1 cellular context compared by ENCODE assay signal in the genomic region with DNA sequence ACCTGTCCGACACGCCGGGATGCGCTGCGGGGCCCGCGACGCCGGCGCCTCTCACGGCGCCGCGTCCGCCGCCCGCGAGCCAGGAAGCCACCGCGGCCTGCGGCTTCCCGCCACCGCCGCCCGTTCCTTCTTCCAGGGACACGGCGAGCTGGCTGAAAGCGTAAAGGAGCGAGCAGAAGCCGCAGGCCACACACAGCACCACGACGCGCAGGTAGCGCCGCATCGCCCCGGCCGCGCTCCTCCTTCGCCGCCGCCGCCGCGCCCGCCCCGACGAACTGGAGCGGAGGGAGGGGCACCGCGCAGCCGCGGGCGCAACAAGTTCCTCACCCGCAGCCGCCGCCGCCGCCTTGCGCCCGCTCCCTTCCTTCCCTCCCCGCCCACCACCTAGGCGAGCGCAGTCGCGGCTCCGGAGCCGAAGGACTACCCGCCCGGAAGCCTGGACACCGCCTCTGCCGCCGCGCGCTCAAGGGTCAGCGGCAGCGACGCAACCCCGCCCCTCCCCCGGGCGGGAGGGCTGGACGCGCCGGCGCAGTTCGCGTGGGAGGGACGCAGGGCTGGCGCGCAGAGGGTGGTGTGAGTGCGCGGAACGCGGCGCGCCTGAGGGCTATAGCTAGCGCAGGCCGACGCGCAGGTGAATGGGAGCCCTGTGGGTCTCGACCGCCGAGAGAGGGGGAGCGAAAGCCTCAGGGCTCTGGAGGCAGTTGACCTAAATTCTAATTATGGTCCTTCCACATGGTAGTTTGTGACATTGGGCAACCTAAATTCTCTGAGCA.
TF ChIP-seq lines count a peak whose summit lies in the region.

A gene with protein sequence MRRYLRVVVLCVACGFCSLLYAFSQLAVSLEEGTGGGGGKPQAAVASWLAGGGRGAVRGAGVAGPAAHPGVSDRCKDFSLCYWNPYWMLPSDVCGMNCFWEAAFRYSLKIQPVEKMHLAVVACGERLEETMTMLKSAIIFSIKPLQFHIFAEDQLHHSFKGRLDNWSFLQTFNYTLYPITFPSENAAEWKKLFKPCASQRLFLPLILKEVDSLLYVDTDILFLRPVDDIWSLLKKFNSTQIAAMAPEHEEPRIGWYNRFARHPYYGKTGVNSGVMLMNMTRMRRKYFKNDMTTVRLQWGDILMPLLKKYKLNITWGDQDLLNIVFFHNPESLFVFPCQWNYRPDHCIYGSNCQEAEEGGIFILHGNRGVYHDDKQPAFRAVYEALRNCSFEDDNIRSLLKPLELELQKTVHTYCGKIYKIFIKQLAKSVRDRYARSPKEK (minus strand): TSS at position 451 of the 773 bp plus-strand sequence. CDS start 228 bp downstream, at position 223.

TF ChIP-seq in HepG2, 621 proteins besides CTCF, POLR2A, EP300 and RAD21 (continued from another document and continues in another):
- TF ChIP-seq ZSCAN12 (CRISPR knock-in tag; IDR thresholded peaks at IDR 0.05): peak; percentile 84; the same call in 1 of the 2 replicates
- TF ChIP-seq, protein P1, sequence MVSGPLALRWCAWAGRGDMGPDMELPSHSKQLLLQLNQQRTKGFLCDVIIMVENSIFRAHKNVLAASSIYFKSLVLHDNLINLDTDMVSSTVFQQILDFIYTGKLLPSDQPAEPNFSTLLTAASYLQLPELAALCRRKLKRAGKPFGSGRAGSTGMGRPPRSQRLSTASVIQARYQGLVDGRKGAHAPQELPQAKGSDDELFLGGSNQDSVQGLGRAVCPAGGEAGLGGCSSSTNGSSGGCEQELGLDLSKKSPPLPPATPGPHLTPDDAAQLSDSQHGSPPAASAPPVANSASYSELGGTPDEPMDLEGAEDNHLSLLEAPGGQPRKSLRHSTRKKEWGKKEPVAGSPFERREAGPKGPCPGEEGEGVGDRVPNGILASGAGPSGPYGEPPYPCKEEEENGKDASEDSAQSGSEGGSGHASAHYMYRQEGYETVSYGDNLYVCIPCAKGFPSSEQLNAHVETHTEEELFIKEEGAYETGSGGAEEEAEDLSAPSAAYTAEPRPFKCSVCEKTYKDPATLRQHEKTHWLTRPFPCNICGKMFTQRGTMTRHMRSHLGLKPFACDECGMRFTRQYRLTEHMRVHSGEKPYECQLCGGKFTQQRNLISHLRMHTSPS (CRISPR knock-in tag; IDR thresholded peaks at IDR 0.05; ENCODE audit: low read depth): no peak
- peak; percentile 45; the same call in 1 of the 2 replicates for TF ChIP-seq ZNF605 (CRISPR knock-in tag; IDR thresholded peaks at IDR 0.05)
- TF ChIP-seq CCDC6 (CRISPR knock-in tag; IDR thresholded peaks at IDR 0.05): peak; percentile 77
- TF ChIP-seq ZNF343 (CRISPR knock-in tag; IDR thresholded peaks at IDR 0.05): peak; percentile 85; the same call in 1 of the 2 replicates
- TF ChIP-seq ARNTL (CRISPR knock-in tag; IDR thresholded peaks at IDR 0.05): peak; percentile 65; the same call in 1 of the 2 replicates
- TF ChIP-seq, protein P2, sequence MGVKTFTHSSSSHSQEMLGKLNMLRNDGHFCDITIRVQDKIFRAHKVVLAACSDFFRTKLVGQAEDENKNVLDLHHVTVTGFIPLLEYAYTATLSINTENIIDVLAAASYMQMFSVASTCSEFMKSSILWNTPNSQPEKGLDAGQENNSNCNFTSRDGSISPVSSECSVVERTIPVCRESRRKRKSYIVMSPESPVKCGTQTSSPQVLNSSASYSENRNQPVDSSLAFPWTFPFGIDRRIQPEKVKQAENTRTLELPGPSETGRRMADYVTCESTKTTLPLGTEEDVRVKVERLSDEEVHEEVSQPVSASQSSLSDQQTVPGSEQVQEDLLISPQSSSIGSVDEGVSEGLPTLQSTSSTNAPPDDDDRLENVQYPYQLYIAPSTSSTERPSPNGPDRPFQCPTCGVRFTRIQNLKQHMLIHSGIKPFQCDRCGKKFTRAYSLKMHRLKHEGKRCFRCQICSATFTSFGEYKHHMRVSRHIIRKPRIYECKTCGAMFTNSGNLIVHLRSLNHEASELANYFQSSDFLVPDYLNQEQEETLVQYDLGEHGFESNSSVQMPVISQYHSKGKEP (CRISPR knock-in tag; IDR thresholded peaks at IDR 0.05): no peak
- TF ChIP-seq, protein P3, sequence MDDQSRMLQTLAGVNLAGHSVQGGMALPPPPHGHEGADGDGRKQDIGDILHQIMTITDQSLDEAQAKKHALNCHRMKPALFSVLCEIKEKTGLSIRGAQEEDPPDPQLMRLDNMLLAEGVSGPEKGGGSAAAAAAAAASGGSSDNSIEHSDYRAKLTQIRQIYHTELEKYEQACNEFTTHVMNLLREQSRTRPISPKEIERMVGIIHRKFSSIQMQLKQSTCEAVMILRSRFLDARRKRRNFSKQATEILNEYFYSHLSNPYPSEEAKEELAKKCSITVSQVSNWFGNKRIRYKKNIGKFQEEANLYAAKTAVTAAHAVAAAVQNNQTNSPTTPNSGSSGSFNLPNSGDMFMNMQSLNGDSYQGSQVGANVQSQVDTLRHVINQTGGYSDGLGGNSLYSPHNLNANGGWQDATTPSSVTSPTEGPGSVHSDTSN (CRISPR knock-in tag; IDR thresholded peaks at IDR 0.05; ENCODE audit: borderline replicate concordance): no peak
- no peak for TF ChIP-seq SMC3 (IDR thresholded peaks at IDR 0.05; ENCODE audit: low read length)
- TF ChIP-seq ZNF703 (CRISPR knock-in tag; IDR thresholded peaks at IDR 0.05; ENCODE audit: borderline replicate concordance): 0 out of 2 replicates have a peak, but pooled peaks have one; percentile 51
- TF ChIP-seq, protein P4, sequence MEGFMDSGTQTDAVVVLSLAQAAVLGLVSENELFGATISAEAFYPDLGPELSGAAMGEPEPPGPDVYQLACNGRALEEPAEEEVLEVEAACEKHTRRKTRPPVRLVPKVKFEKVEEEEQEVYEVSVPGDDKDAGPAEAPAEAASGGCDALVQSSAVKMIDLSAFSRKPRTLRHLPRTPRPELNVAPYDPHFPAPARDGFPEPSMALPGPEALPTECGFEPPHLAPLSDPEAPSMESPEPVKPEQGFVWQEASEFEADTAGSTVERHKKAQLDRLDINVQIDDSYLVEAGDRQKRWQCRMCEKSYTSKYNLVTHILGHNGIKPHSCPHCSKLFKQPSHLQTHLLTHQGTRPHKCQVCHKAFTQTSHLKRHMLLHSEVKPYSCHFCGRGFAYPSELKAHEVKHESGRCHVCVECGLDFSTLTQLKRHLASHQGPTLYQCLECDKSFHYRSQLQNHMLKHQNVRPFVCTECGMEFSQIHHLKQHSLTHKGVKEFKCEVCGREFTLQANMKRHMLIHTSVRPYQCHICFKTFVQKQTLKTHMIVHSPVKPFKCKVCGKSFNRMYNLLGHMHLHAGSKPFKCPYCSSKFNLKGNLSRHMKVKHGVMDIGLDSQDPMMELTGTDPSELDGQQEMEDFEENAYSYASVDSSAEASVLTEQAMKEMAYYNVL (CRISPR knock-in tag; IDR thresholded peaks at IDR 0.05; ENCODE audit: borderline replicate concordance): no peak
- TF ChIP-seq ZNF562 (CRISPR knock-in tag; IDR thresholded peaks at IDR 0.05; ENCODE audit: borderline replicate concordance): no peak
- TF ChIP-seq U2AF2 (IDR thresholded peaks at IDR 0.05; ENCODE audit: low read depth, low read length): no peak
- no peak for TF ChIP-seq ZNF354B (CRISPR knock-in tag; IDR thresholded peaks at IDR 0.05)
- peak; percentile 85 for TF ChIP-seq KDM2A (CRISPR knock-in tag; IDR thresholded peaks at IDR 0.05; ENCODE audit: borderline replicate concordance, low read depth)
- TF ChIP-seq, protein P5, sequence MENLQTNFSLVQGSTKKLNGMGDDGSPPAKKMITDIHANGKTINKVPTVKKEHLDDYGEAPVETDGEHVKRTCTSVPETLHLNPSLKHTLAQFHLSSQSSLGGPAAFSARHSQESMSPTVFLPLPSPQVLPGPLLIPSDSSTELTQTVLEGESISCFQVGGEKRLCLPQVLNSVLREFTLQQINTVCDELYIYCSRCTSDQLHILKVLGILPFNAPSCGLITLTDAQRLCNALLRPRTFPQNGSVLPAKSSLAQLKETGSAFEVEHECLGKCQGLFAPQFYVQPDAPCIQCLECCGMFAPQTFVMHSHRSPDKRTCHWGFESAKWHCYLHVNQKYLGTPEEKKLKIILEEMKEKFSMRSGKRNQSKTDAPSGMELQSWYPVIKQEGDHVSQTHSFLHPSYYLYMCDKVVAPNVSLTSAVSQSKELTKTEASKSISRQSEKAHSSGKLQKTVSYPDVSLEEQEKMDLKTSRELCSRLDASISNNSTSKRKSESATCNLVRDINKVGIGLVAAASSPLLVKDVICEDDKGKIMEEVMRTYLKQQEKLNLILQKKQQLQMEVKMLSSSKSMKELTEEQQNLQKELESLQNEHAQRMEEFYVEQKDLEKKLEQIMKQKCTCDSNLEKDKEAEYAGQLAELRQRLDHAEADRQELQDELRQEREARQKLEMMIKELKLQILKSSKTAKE (CRISPR knock-in tag; IDR thresholded peaks at IDR 0.05; ENCODE audit: borderline replicate concordance): peak; percentile 93
- no peak for TF ChIP-seq ZBTB7B (CRISPR knock-in tag; IDR thresholded peaks at IDR 0.05)
- no peak for TF ChIP-seq ZNF143 (CRISPR knock-in tag; IDR thresholded peaks at IDR 0.05)
- TF ChIP-seq ZSCAN9 (CRISPR knock-in tag; IDR thresholded peaks at IDR 0.05; ENCODE audit: borderline replicate concordance): no peak
- peak; percentile 69; the same call in 1 of the 2 replicates for TF ChIP-seq DR1 (CRISPR knock-in tag; IDR thresholded peaks at IDR 0.05)
- TF ChIP-seq EZH2 (conservative IDR thresholded peaks at IDR 0.05; ENCODE audit: low read depth, low read length): no peak
- peak; percentile 66; the same call in 1 of the 2 replicates for TF ChIP-seq ARHGAP35 (CRISPR knock-in tag; IDR thresholded peaks at IDR 0.05; ENCODE audit: borderline replicate concordance)
- TF ChIP-seq, protein P6, sequence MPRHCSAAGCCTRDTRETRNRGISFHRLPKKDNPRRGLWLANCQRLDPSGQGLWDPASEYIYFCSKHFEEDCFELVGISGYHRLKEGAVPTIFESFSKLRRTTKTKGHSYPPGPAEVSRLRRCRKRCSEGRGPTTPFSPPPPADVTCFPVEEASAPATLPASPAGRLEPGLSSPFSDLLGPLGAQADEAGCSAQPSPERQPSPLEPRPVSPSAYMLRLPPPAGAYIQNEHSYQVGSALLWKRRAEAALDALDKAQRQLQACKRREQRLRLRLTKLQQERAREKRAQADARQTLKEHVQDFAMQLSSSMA (CRISPR knock-in tag; IDR thresholded peaks at IDR 0.05): peak; percentile 57; the same call in 1 of the 2 replicates
- TF ChIP-seq POLR2AphosphoS2 (IDR thresholded peaks at IDR 0.05; ENCODE audit: low read depth, low read length): no peak
- TF ChIP-seq ZNF660 (CRISPR knock-in tag; IDR thresholded peaks at IDR 0.05; ENCODE audit: borderline replicate concordance, low read depth): no peak
- TF ChIP-seq RFX3 (CRISPR knock-in tag; IDR thresholded peaks at IDR 0.05): no peak
- TF ChIP-seq, protein P7, sequence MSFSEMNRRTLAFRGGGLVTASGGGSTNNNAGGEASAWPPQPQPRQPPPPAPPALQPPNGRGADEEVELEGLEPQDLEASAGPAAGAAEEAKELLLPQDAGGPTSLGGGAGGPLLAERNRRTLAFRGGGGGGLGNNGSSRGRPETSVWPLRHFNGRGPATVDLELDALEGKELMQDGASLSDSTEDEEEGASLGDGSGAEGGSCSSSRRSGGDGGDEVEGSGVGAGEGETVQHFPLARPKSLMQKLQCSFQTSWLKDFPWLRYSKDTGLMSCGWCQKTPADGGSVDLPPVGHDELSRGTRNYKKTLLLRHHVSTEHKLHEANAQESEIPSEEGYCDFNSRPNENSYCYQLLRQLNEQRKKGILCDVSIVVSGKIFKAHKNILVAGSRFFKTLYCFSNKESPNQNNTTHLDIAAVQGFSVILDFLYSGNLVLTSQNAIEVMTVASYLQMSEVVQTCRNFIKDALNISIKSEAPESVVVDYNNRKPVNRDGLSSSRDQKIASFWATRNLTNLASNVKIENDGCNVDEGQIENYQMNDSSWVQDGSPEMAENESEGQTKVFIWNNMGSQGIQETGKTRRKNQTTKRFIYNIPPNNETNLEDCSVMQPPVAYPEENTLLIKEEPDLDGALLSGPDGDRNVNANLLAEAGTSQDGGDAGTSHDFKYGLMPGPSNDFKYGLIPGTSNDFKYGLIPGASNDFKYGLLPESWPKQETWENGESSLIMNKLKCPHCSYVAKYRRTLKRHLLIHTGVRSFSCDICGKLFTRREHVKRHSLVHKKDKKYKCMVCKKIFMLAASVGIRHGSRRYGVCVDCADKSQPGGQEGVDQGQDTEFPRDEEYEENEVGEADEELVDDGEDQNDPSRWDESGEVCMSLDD (CRISPR knock-in tag; IDR thresholded peaks at IDR 0.05; ENCODE audit: borderline replicate concordance): 0 out of 2 replicates have a peak, but pooled peaks have one; percentile 11
- peak; percentile 57; the same call in 1 of the 3 replicates for TF ChIP-seq MXI1 (IDR thresholded peaks at IDR 0.05; ENCODE audit: borderline replicate concordance, low read depth, low read length)
- no peak for TF ChIP-seq PAWR (CRISPR knock-in tag; IDR thresholded peaks at IDR 0.05; ENCODE audit: borderline replicate concordance)
- peak; percentile 38; the same call in 1 of the 2 replicates for TF ChIP-seq KLF11 (CRISPR knock-in tag; IDR thresholded peaks at IDR 0.05)
- TF ChIP-seq JUNB (CRISPR knock-in tag; IDR thresholded peaks at IDR 0.05; ENCODE audit: borderline replicate concordance): no peak
- TF ChIP-seq IKZF1 (IDR thresholded peaks at IDR 0.05): no peak
- no peak for TF ChIP-seq ZNF10 (CRISPR knock-in tag; IDR thresholded peaks at IDR 0.05; ENCODE audit: borderline replicate concordance, low read depth)
- TF ChIP-seq ZEB1 (IDR thresholded peaks at IDR 0.05; ENCODE audit: insufficient replicate concordance, low read depth): no peak
- no peak for TF ChIP-seq RELA (CRISPR knock-in tag; IDR thresholded peaks at IDR 0.05)
- TF ChIP-seq, protein P8, sequence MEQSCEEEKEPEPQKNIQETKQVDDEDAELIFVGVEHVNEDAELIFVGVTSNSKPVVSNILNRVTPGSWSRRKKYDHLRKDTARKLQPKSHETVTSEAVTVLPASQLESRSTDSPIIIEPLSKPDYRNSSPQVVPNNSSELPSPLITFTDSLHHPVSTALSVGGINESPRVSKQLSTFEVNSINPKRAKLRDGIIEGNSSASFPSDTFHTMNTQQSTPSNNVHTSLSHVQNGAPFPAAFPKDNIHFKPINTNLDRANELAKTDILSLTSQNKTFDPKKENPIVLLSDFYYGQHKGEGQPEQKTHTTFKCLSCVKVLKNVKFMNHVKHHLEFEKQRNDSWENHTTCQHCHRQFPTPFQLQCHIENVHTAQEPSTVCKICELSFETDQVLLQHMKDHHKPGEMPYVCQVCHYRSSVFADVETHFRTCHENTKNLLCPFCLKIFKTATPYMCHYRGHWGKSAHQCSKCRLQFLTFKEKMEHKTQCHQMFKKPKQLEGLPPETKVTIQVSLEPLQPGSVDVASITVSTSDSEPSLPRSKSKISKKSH (CRISPR knock-in tag; IDR thresholded peaks at IDR 0.05; ENCODE audit: borderline replicate concordance): 0 out of 2 replicates have a peak, but pooled peaks have one; percentile 72
- no peak for TF ChIP-seq HMGA1 (CRISPR knock-in tag; conservative IDR thresholded peaks at IDR 0.05)
- TF ChIP-seq NFATC3 (CRISPR knock-in tag; IDR thresholded peaks at IDR 0.05): peak; percentile 95
- TF ChIP-seq ZNF780A (CRISPR knock-in tag; IDR thresholded peaks at IDR 0.05): peak; percentile 79; the same call in 1 of the 2 replicates
- TF ChIP-seq GATA4 (IDR thresholded peaks at IDR 0.05; ENCODE audit: borderline replicate concordance, low read depth): no peak; the same call in 1 of the 2 replicates
- TF ChIP-seq XBP1 (CRISPR knock-in tag; IDR thresholded peaks at IDR 0.05): no peak; the same call in 1 of the 2 replicates
- TF ChIP-seq PRMT3 (CRISPR knock-in tag; IDR thresholded peaks at IDR 0.05; ENCODE audit: borderline replicate concordance, low read depth): peak; percentile 85
- peak; percentile 19; the same call in 1 of the 2 replicates for TF ChIP-seq CBX5 (CRISPR knock-in tag; IDR thresholded peaks at IDR 0.05; ENCODE audit: borderline replicate concordance)
- TF ChIP-seq, protein P9, sequence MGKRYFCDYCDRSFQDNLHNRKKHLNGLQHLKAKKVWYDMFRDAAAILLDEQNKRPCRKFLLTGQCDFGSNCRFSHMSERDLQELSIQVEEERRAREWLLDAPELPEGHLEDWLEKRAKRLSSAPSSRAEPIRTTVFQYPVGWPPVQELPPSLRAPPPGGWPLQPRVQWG (CRISPR knock-in tag; IDR thresholded peaks at IDR 0.05; ENCODE audit: borderline replicate concordance, low read depth): no peak
- peak; percentile 81; the same call in 1 of the 2 replicates for TF ChIP-seq ARNT2 (CRISPR knock-in tag; IDR thresholded peaks at IDR 0.05; ENCODE audit: low read depth)
